14 cellular contexts compared by ENCODE assay signal in the genomic region with DNA sequence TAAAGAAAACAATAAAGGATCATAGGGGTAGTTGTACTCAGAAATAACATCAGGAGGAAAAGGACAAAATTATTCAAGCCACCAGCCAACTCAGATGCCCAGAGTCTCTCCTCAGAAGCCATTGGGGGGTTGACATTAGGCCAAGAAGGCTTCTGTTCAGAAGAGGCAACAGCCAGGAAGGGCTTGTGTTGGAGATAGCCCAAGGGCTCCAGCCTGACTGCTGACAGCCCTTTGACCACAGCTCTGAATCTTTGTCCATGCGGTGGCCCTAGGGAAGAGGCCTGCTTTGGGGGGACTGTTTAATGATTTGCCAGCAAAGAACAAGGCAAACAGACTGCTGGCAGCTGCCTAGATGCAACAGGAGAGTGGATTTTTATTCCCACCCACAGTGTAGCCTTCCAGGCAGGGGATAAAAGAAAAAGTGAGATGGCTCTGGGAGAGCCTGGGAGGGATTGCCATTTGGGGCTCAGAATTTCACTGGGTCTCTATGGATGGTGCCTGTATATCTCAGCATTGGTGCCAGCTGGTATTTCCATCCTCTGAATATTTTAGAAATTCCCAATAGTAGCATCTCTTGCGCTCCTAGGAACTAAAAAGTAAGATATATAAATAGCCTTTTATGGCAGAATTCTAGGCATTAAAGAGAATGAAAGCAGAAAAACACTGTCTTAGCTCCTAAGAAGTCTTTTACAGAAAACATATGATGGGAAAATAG. TPM values are rescaled to one million over a fixed set of nuclear protein-coding genes. Genes with fewer than 3 reads are reported as not detected.
DNase-seq lines count a peak whose midpoint lies in the region; ATAC-seq and TF ChIP-seq lines count a peak whose summit lies in the region.
"Had no signal": no experiment of that assay in that cellular context is flagged by ENCODE, and none has a peak within 500 bp of the region (broad histone marks: within the 10 kb centered on the region; RNA-seq: fewer than 3 reads in every experiment).

No MANE protein-coding gene starts in this region.

- no peaks in the 10 kb centered on the region; the same call in none of the 2 replicates for H3K27me3 ChIP-seq in SJCRH30
- H3K27me3 ChIP-seq in upper lobe of left lung, result no peaks in the 10 kb centered on the region
- no peaks in the 10 kb centered on the region for H3K27me3 ChIP-seq in smooth muscle cell (ENCODE audit: low read depth)
- H3K27me3 ChIP-seq: gastrocnemius medialis had no signal

- H3K36me3 Mint-ChIP-seq in effector memory CD8-positive, alpha-beta T cell (ENCODE audit: insufficient read depth), result peaks cover 3% of the 10 kb centered on the region
- no peaks in the 10 kb centered on the region for H3K36me3 Mint-ChIP-seq in nephron (ENCODE audit: low read depth)

- no peak overlapping the region for H3K9ac ChIP-seq in smooth muscle cell (ENCODE audit: low read depth)

- H3K27me3 Mint-ChIP-seq in effector memory CD8-positive, alpha-beta T cell, result no peaks in the 10 kb centered on the region
- H3K27me3 Mint-ChIP-seq in nephron (ENCODE audit: low read depth), result peaks cover 4% of the 10 kb centered on the region

- no peak for ATAC-seq in effector memory CD8-positive, alpha-beta T cell (replicated peaks)
- ATAC-seq in upper lobe of left lung (ENCODE audit: low FRiP score in 2 of 2) (no peak), HG03280 (IDR thresholded peaks at IDR 0.05; ENCODE audit: unreplicated experiment) (no peak)
- ATAC-seq: gastrocnemius medialis had no signal

- H3K27ac ChIP-seq in SJCRH30 (no peak overlapping the region), upper lobe of left lung (peak overlapping the region in 2 of 4 donors; percentile 43 to 67), smooth muscle cell (ENCODE audit: low read depth) (no peak overlapping the region)
- H3K27ac ChIP-seq: C4-2B, gastrocnemius medialis had no signal

- no peaks in the 10 kb centered on the region for H3F3A ChIP-seq in smooth muscle cell (ENCODE audit: low read depth)

- peak overlapping the region in 1 of 2 donors; percentile 51 for H3K4me3 Mint-ChIP-seq in effector memory CD8-positive, alpha-beta T cell
- no peak overlapping the region for H3K4me3 Mint-ChIP-seq in nephron

- TF ChIP-seq CTCF in nephron (IDR thresholded peaks at IDR 0.05; ENCODE audit: unreplicated experiment in 3 of 3) (no peak), upper lobe of left lung (IDR thresholded peaks at IDR 0.05) (no peak), smooth muscle cell (IDR thresholded peaks at IDR 0.05; ENCODE audit: borderline replicate concordance, insufficient read depth, poor library complexity, severe bottlenecking) (no peak)

- no peaks in the 10 kb centered on the region for H3K9me3 Mint-ChIP-seq in effector memory CD8-positive, alpha-beta T cell
- H3K9me3 Mint-ChIP-seq in nephron, result no peaks in the 10 kb centered on the region

- no peak for TF ChIP-seq POLR2A in upper lobe of left lung (IDR thresholded peaks at IDR 0.05)

- DNase-seq in CMK (ENCODE audit: low read depth) (peak; percentile 56), SJCRH30 (peak; percentile 13 to 32), upper lobe of left lung (no peak), smooth muscle cell (lab: John Stamatoyannopoulos, UW; ENCODE audit: unreplicated experiment) (no peak)
- DNase-seq in effector memory CD8-positive, alpha-beta T cell, result no peak
- no peak for DNase-seq in stimulated activated CD8-positive, alpha-beta memory T cell treated with anti-CD3 and anti-CD28 coated beads, Interleukin-4, amount 100 ng/mL, for 48 hours
- DNase-seq: effector CD8-positive, alpha-beta T cell; gastrocnemius medialis; kidney glomerular epithelial cell; NCI-H226; OCI-M1 had no signal

- no peak for TF ChIP-seq EP300 in upper lobe of left lung (IDR thresholded peaks at IDR 0.05)

- H3K27ac Mint-ChIP-seq in effector memory CD8-positive, alpha-beta T cell, result peak overlapping the region; percentile 64 to 89
- peak overlapping the region; percentile 82 to 88 (median 86) for H3K27ac Mint-ChIP-seq in nephron

- no peaks in the 10 kb centered on the region for H3K79me2 ChIP-seq in smooth muscle cell (ENCODE audit: low read depth)

- H3K4me1 Mint-ChIP-seq in effector memory CD8-positive, alpha-beta T cell (ENCODE audit: low read depth in 2 of 2), result peaks cover 25 to 36% of the 10 kb centered on the region in 2 donors
- H3K4me1 Mint-ChIP-seq in nephron, result peaks cover 44% of the 10 kb centered on the region

- H3K4me2 ChIP-seq in smooth muscle cell, result no peak overlapping the region

- H3K36me3 ChIP-seq in SJCRH30 (no peaks in the 10 kb centered on the region), upper lobe of left lung (no peaks in the 10 kb centered on the region), smooth muscle cell (ENCODE audit: low read depth) (no peaks in the 10 kb centered on the region)
- H3K36me3 ChIP-seq: gastrocnemius medialis had no signal

- H3K4me1 ChIP-seq in SJCRH30 (no peaks in the 10 kb centered on the region), upper lobe of left lung (peaks cover 3 to 41% (median 30%) of the 10 kb centered on the region in 4 donors), smooth muscle cell (ENCODE audit: low read depth) (peaks cover 6% of the 10 kb centered on the region)
- H3K4me1 ChIP-seq: gastrocnemius medialis had no signal

- 32 to 71% methylated on average over 2 of the region's 2 CpGs for WGBS in upper lobe of left lung, 2 donors
- 55% methylated on average over 2 of the region's 2 CpGs for WGBS in smooth muscle cell (ENCODE audit: low lambda C conversion rate)

- H3K9me3 ChIP-seq in SJCRH30 (replicated peaks) (no peaks in the 10 kb centered on the region), upper lobe of left lung (no peaks in the 10 kb centered on the region), smooth muscle cell (replicated peaks; ENCODE audit: low read depth) (no peaks in the 10 kb centered on the region)
- H3K9me3 ChIP-seq: gastrocnemius medialis had no signal

- H2AFZ ChIP-seq in smooth muscle cell (ENCODE audit: low read depth), result no peak overlapping the region

- no peak overlapping the region for H3K4me3 ChIP-seq in SJCRH30
- no peak overlapping the region for H3K4me3 ChIP-seq in upper lobe of left lung
- no peak overlapping the region for H3K4me3 ChIP-seq in smooth muscle cell
- H3K4me3 ChIP-seq: gastrocnemius medialis had no signal

- H4K20me1 ChIP-seq in smooth muscle cell (ENCODE audit: low read depth), result no peaks in the 10 kb centered on the region

RNA-seq across cellular contexts. Expression of a gene that starts 29.3 kb away (rescaled TPM):
- 61.2 and 61.3 TPM in 2 replicates for total RNA-seq in SJCRH30 (2014; rRNA removed; shearing (Covaris generic))
- total RNA-seq in upper lobe of left lung (10 to 100 TPM; 22.0 to 80.5 (median 40.4) TPM), smooth muscle cell (58.5 and 66.1 TPM in 2 replicates)
- 92.4 and 107 TPM in 2 replicates for polyA plus RNA-seq in smooth muscle cell

RNA-seq across cellular contexts. Expression of a gene that starts 36.1 kb away (rescaled TPM):
- total RNA-seq in SJCRH30 (2014; rRNA removed; shearing (Covaris generic)), result not detected in 2 replicates
- 10 to 100 TPM in 4 of 6 donors, 1 to 10 TPM in 2; 8.5 to 22.0 (median 13.0) TPM for total RNA-seq in upper lobe of left lung
- 3.2 and 3.8 TPM in 2 replicates for total RNA-seq in smooth muscle cell
- polyA plus RNA-seq in smooth muscle cell, result 0.17 and 2.1 TPM in 2 replicates

RNA-seq across cellular contexts. Expression of a gene that starts 52.7 kb away (rescaled TPM):
- 0.53 and 0.58 TPM in 2 replicates for total RNA-seq in SJCRH30 (2014; rRNA removed; shearing (Covaris generic))
- 10 to 100 TPM; 14.0 to 50.3 (median 24.1) TPM for total RNA-seq in upper lobe of left lung
- 4.3 and 7.0 TPM in 2 replicates for total RNA-seq in smooth muscle cell
- polyA plus RNA-seq in smooth muscle cell, result 11.7 and 18.3 TPM in 2 replicates

Comparison
In these comparisons a context has a peak if more than half of its experiments do, and no peak if none do; other contexts are left out.
1. DNase-seq: peak in CMK (single experiment) and SJCRH30 (2 of 2); none in effector memory CD8-positive, alpha-beta T cell (0 of 3), stimulated activated CD8-positive, alpha-beta memory T cell treated with anti-CD3 and anti-CD28 coated beads, Interleukin-4, amount 100 ng/mL, for 48 hours (single experiment), upper lobe of left lung (0 of 2) and smooth muscle cell (single experiment).